ENCODE assay signal across 26 cellular contexts in genomic region chr15:48451736-48452135, GRCh38.
DNase-seq lines count a peak whose midpoint lies in the region; ATAC-seq, FAIRE-seq and TF ChIP-seq lines count a peak whose summit lies in the region.
"Had no signal": no experiment of that assay in that cellular context is flagged by ENCODE, and none has a peak within 500 bp of the region (broad histone marks: within the 10 kb centered on the region; RNA-seq: fewer than 3 reads in every experiment).

No MANE protein-coding gene starts in this region.

- no peaks in the 10 kb centered on the region for H3K9me3 ChIP-seq in BLaER1 treated with 17β-estradiol and CSF1 and Interleukin-3, amounts not matched to agents 10 nM and 100 nM (replicated peaks in 1 of 11)
- H3K9me3 ChIP-seq in astrocyte (ENCODE audit: insufficient read depth, low read depth, low read length): no peaks in the 10 kb centered on the region
- H3K9me3 ChIP-seq: Caco-2, HAP-1 had no signal

- H3K4me3 Mint-ChIP-seq in astrocyte (ENCODE audit: unreplicated experiment): peak overlapping the region; percentile 42
- H3K4me3 Mint-ChIP-seq in osteocyte (ENCODE audit: unreplicated experiment): no peak overlapping the region
- H3K4me3 Mint-ChIP-seq: CD8-positive, alpha-beta T cell had no signal

- FAIRE-seq in astrocyte (lab: Jason Lieb, UNC): no peak
- FAIRE-seq: A204.1, GM12878 had no signal

- H2AFZ ChIP-seq in astrocyte (ENCODE audit: low read depth, low read length): no peak overlapping the region

- peak overlapping the region in 9 of 11 experiments; percentile 1 to 72 (median 60); a peak in 15 of 22 replicates for H3K4me2 ChIP-seq in BLaER1 treated with 17β-estradiol and CSF1 and Interleukin-3, amounts not matched to agents 10 nM and 100 nM
- H3K4me2 ChIP-seq in astrocyte (ENCODE audit: low read length): peak overlapping the region; percentile 4

- H3K79me2 ChIP-seq in astrocyte (ENCODE audit: insufficient read depth, low read length): no peaks in the 10 kb centered on the region

- no peaks in the 10 kb centered on the region for H4K20me1 ChIP-seq in BLaER1 treated with 17β-estradiol and CSF1 and Interleukin-3, amounts not matched to agents 10 nM and 100 nM
- H4K20me1 ChIP-seq in astrocyte (ENCODE audit: insufficient read depth, low read length): peaks cover 11% of the 10 kb centered on the region

- H3K4me1 ChIP-seq in BLaER1 treated with 17β-estradiol and CSF1 and Interleukin-3, amounts not matched to agents 10 nM and 100 nM: peaks cover 11 to 29% (median 21%) of the 10 kb centered on the region in 10 experiments
- H3K4me1 ChIP-seq in astrocyte (ENCODE audit: insufficient read depth, low read length): peaks cover 32% of the 10 kb centered on the region
- H3K4me1 ChIP-seq: Caco-2, HAP-1 had no signal

- no peak for DNase-seq in astrocyte (ENCODE audit: low read depth)
- DNase-seq in lung microvascular endothelial cell (ENCODE audit: low read depth in 2 of 2): peak; percentile 60 to 72
- DNase-seq in osteocyte (ENCODE audit: extremely low spot score, unreplicated experiment): no peak
- DNase-seq in hippocampal formation (lab: John Stamatoyannopoulos, UW): no peak
- no peak for DNase-seq in head of caudate nucleus
- DNase-seq: C1 segment of cervical spinal cord; Caco-2; CD8-positive, alpha-beta T cell; DMS79; EL; GDM1; GOT3; IMR-90; KG1; NCI-H1048; NCI-H1417; NCI-H1694; NCI-H2029 treated with DMSO at 0.1 percent for 48 hours; NCI-H69; RPMI8226; SHP77 had no signal

- H3K36me3 ChIP-seq in BLaER1 treated with 17β-estradiol and CSF1 and Interleukin-3, amounts not matched to agents 10 nM and 100 nM: no peaks in the 10 kb centered on the region
- H3K36me3 ChIP-seq in astrocyte (ENCODE audit: insufficient read depth, low read length): peaks cover 76% of the 10 kb centered on the region
- H3K36me3 ChIP-seq: HAP-1 had no signal

- ATAC-seq in GM18519 (IDR thresholded peaks at IDR 0.05; ENCODE audit: low FRiP score, unreplicated experiment): no peak
- ATAC-seq: CD8-positive, alpha-beta T cell; GM12878 had no signal

- H3K27me3 Mint-ChIP-seq in astrocyte (ENCODE audit: low read depth, unreplicated experiment): no peaks in the 10 kb centered on the region
- H3K27me3 Mint-ChIP-seq in osteocyte (ENCODE audit: unreplicated experiment): no peaks in the 10 kb centered on the region

- no peak overlapping the region for H3K27ac Mint-ChIP-seq in astrocyte (ENCODE audit: unreplicated experiment)
- peak overlapping the region; percentile 61 for H3K27ac Mint-ChIP-seq in osteocyte (ENCODE audit: unreplicated experiment)
- H3K27ac Mint-ChIP-seq: CD8-positive, alpha-beta T cell had no signal

- H3K4me1 Mint-ChIP-seq in astrocyte (ENCODE audit: low read depth, unreplicated experiment) (peaks cover 11% of the 10 kb centered on the region), osteocyte (ENCODE audit: unreplicated experiment) (peaks cover 13% of the 10 kb centered on the region)

- H3K36me3 Mint-ChIP-seq in astrocyte (ENCODE audit: low read depth, unreplicated experiment) (peaks cover 38% of the 10 kb centered on the region), osteocyte (ENCODE audit: unreplicated experiment) (peaks cover 89% of the 10 kb centered on the region)
- H3K36me3 Mint-ChIP-seq: CD8-positive, alpha-beta T cell had no signal

- H3K27ac ChIP-seq in BLaER1 treated with 17β-estradiol and CSF1 and Interleukin-3, amounts not matched to agents 10 nM and 100 nM: no peak overlapping the region
- peak overlapping the region; percentile 13 for H3K27ac ChIP-seq in astrocyte (ENCODE audit: low read depth, low read length)

- no peak overlapping the region for H3K9ac ChIP-seq in BLaER1 treated with 17β-estradiol and CSF1 and Interleukin-3, amounts not matched to agents 10 nM and 100 nM
- H3K9ac ChIP-seq in astrocyte (ENCODE audit: low read length): no peak overlapping the region

- no peak for TF ChIP-seq CTCF in astrocyte (IDR thresholded peaks at IDR 0.05; ENCODE audit: insufficient read depth, low read depth, low read length)
- TF ChIP-seq CTCF in osteocyte (IDR thresholded peaks at IDR 0.05): no peak

- intact Hi-C loops in head of caudate nucleus (cut with DNase I): no loop called here

- H3K4me3 ChIP-seq in BLaER1 treated with 17β-estradiol and CSF1 and Interleukin-3, amounts not matched to agents 10 nM and 100 nM: no peak overlapping the region
- no peak overlapping the region for H3K4me3 ChIP-seq in astrocyte (ENCODE audit: insufficient read depth, low read depth, low read length)
- H3K4me3 ChIP-seq: GM12878, HAP-1 had no signal

- no peaks in the 10 kb centered on the region for H3K27me3 ChIP-seq in BLaER1 treated with 17β-estradiol and CSF1 and Interleukin-3, amounts not matched to agents 10 nM and 100 nM
- no peaks in the 10 kb centered on the region for H3K27me3 ChIP-seq in astrocyte (ENCODE audit: insufficient read depth, low read length)

- H3K9me3 Mint-ChIP-seq in astrocyte (ENCODE audit: unreplicated experiment) (no peaks in the 10 kb centered on the region), osteocyte (ENCODE audit: unreplicated experiment) (no peaks in the 10 kb centered on the region)
- H3K9me3 Mint-ChIP-seq: CD8-positive, alpha-beta T cell had no signal

Comparison
In these comparisons a context has a peak if more than half of its experiments do, and no peak if none do; other contexts are left out.
1. DNase-seq: peak in lung microvascular endothelial cell (2 of 2); none in astrocyte (single experiment), osteocyte (single experiment), hippocampal formation (0 of 2) and head of caudate nucleus (0 of 42).